In the genomic region with DNA sequence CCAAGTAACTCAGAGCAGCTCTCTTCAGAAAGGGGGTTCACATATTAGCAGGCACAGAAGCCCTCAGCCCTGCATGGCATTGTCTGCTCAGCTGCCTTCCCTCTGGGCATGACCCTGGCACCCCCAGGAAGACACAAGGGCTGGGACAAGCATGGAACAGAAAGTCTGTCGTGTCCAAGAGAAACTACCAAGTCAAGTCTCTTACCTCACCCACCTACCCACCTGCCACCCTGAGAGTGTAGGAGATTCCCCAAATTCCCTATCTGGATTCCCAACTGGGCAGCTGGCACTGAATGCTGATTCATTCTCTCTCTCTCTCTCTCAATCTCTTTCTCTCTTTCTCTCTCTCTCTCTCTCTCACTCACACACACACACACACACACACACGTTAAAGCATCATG, we compare ENCODE assay signal across 2 cellular contexts.
TF ChIP-seq lines count a peak whose summit lies in the region.

No MANE protein-coding gene starts in this region.

TF ChIP-seq in GM23338, 12 proteins besides CTCF, POLR2A, EP300 and RAD21:
- TF ChIP-seq, protein P1, sequence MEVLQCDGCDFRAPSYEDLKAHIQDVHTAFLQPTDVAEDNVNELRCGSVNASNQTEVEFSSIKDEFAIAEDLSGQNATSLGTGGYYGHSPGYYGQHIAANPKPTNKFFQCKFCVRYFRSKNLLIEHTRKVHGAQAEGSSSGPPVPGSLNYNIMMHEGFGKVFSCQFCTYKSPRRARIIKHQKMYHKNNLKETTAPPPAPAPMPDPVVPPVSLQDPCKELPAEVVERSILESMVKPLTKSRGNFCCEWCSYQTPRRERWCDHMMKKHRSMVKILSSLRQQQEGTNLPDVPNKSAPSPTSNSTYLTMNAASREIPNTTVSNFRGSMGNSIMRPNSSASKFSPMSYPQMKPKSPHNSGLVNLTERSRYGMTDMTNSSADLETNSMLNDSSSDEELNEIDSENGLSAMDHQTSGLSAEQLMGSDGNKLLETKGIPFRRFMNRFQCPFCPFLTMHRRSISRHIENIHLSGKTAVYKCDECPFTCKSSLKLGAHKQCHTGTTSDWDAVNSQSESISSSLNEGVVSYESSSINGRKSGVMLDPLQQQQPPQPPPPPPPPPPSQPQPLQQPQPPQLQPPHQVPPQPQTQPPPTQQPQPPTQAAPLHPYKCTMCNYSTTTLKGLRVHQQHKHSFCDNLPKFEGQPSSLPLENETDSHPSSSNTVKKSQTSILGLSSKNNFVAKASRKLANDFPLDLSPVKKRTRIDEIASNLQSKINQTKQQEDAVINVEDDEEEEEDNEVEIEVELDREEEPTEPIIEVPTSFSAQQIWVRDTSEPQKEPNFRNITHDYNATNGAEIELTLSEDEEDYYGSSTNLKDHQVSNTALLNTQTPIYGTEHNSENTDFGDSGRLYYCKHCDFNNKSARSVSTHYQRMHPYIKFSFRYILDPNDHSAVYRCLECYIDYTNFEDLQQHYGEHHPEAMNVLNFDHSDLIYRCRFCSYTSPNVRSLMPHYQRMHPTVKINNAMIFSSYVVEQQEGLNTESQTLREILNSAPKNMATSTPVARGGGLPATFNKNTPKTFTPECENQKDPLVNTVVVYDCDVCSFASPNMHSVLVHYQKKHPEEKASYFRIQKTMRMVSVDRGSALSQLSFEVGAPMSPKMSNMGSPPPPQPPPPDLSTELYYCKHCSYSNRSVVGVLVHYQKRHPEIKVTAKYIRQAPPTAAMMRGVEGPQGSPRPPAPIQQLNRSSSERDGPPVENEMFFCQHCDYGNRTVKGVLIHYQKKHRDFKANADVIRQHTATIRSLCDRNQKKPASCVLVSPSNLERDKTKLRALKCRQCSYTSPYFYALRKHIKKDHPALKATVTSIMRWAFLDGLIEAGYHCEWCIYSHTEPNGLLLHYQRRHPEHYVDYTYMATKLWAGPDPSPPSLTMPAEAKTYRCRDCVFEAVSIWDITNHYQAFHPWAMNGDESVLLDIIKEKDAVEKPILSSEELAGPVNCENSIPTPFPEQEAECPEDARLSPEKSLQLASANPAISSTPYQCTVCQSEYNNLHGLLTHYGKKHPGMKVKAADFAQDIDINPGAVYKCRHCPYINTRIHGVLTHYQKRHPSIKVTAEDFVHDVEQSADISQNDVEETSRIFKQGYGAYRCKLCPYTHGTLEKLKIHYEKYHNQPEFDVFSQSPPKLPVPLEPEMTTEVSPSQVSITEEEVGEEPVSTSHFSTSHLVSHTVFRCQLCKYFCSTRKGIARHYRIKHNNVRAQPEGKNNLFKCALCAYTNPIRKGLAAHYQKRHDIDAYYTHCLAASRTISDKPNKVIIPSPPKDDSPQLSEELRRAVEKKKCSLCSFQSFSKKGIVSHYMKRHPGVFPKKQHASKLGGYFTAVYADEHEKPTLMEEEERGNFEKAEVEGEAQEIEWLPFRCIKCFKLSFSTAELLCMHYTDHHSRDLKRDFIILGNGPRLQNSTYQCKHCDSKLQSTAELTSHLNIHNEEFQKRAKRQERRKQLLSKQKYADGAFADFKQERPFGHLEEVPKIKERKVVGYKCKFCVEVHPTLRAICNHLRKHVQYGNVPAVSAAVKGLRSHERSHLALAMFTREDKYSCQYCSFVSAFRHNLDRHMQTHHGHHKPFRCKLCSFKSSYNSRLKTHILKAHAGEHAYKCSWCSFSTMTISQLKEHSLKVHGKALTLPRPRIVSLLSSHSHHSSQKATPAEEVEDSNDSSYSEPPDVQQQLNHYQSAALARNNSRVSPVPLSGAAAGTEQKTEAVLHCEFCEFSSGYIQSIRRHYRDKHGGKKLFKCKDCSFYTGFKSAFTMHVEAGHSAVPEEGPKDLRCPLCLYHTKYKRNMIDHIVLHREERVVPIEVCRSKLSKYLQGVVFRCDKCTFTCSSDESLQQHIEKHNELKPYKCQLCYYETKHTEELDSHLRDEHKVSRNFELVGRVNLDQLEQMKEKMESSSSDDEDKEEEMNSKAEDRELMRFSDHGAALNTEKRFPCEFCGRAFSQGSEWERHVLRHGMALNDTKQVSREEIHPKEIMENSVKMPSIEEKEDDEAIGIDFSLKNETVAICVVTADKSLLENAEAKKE (CRISPR knock-in tag; IDR thresholded peaks at IDR 0.05): no peak
- TF ChIP-seq, protein P2, sequence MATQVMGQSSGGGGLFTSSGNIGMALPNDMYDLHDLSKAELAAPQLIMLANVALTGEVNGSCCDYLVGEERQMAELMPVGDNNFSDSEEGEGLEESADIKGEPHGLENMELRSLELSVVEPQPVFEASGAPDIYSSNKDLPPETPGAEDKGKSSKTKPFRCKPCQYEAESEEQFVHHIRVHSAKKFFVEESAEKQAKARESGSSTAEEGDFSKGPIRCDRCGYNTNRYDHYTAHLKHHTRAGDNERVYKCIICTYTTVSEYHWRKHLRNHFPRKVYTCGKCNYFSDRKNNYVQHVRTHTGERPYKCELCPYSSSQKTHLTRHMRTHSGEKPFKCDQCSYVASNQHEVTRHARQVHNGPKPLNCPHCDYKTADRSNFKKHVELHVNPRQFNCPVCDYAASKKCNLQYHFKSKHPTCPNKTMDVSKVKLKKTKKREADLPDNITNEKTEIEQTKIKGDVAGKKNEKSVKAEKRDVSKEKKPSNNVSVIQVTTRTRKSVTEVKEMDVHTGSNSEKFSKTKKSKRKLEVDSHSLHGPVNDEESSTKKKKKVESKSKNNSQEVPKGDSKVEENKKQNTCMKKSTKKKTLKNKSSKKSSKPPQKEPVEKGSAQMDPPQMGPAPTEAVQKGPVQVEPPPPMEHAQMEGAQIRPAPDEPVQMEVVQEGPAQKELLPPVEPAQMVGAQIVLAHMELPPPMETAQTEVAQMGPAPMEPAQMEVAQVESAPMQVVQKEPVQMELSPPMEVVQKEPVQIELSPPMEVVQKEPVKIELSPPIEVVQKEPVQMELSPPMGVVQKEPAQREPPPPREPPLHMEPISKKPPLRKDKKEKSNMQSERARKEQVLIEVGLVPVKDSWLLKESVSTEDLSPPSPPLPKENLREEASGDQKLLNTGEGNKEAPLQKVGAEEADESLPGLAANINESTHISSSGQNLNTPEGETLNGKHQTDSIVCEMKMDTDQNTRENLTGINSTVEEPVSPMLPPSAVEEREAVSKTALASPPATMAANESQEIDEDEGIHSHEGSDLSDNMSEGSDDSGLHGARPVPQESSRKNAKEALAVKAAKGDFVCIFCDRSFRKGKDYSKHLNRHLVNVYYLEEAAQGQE (IDR thresholded peaks at IDR 0.05; ENCODE audit: unreplicated experiment): no peak
- no peak for TF ChIP-seq ZNF331 (CRISPR knock-in tag; IDR thresholded peaks at IDR 0.05; ENCODE audit: low read depth)

TF ChIP-seq in WTC11, 78 proteins besides CTCF, POLR2A, EP300 and RAD21 (continued from another document):
- TF ChIP-seq, protein P3, sequence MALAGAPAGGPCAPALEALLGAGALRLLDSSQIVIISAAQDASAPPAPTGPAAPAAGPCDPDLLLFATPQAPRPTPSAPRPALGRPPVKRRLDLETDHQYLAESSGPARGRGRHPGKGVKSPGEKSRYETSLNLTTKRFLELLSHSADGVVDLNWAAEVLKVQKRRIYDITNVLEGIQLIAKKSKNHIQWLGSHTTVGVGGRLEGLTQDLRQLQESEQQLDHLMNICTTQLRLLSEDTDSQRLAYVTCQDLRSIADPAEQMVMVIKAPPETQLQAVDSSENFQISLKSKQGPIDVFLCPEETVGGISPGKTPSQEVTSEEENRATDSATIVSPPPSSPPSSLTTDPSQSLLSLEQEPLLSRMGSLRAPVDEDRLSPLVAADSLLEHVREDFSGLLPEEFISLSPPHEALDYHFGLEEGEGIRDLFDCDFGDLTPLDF (CRISPR knock-in tag; IDR thresholded peaks at IDR 0.05): no peak
- TF ChIP-seq, protein P4, sequence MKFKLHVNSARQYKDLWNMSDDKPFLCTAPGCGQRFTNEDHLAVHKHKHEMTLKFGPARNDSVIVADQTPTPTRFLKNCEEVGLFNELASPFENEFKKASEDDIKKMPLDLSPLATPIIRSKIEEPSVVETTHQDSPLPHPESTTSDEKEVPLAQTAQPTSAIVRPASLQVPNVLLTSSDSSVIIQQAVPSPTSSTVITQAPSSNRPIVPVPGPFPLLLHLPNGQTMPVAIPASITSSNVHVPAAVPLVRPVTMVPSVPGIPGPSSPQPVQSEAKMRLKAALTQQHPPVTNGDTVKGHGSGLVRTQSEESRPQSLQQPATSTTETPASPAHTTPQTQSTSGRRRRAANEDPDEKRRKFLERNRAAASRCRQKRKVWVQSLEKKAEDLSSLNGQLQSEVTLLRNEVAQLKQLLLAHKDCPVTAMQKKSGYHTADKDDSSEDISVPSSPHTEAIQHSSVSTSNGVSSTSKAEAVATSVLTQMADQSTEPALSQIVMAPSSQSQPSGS (CRISPR knock-in tag; IDR thresholded peaks at IDR 0.05; ENCODE audit: borderline replicate concordance, low read depth): no peak
- TF ChIP-seq KAT7 (CRISPR knock-in tag; IDR thresholded peaks at IDR 0.05; ENCODE audit: borderline replicate concordance) (no peak), ZNF263 (CRISPR knock-in tag; IDR thresholded peaks at IDR 0.05; ENCODE audit: low read depth) (no peak)
- TF ChIP-seq, protein P5, sequence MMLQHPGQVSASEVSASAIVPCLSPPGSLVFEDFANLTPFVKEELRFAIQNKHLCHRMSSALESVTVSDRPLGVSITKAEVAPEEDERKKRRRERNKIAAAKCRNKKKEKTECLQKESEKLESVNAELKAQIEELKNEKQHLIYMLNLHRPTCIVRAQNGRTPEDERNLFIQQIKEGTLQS (CRISPR knock-in tag; conservative IDR thresholded peaks at IDR 0.05): no peak
